In the genomic region with DNA sequence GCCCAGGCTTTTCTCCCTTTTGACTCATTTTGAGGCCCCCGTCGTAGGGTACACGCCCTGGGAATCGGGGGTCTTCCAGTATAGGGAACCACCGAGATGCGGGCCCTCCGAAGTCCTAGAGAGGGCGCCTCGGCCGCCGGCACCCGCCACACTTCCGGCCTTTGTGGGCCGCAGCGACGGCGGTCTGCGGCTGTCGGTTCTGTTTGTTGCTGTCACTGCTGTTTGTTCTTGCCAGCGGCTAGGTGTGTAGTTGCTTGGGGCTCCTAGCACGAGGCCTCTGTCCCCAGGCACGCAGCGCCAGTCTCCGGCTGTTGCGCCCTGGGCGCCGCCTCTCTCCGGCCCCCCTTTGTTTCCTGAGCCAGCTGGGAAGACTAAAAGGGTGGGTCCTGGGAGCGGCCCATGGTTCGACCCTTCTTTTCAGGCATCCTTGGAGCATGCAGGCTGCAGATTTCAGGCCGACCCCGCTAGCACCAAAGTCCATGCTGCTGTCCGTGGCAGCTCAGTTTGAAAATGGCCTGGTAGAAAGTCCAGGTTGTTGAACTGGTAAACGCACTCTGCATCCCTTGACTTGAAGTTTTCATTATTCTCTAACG, we compare ENCODE assay signal across 1 cellular context.
A peak's percentile ranks its signal among the peaks of the same experiment; 100 is the strongest.
TF ChIP-seq lines count a peak whose summit lies in the region.

No MANE protein-coding gene starts in this region.

TF ChIP-seq in GM12878, 131 proteins besides CTCF, POLR2A, EP300 and RAD21 (continued from another document and continues in another):
- peak; percentile 46; the same call in 1 of the 2 replicates for TF ChIP-seq MXI1 (IDR thresholded peaks at IDR 0.05; ENCODE audit: low read depth, low read length)
- no peak for TF ChIP-seq BRCA1 (IDR thresholded peaks at IDR 0.05; ENCODE audit: low read depth, low read length)
- TF ChIP-seq RCOR1 (conservative IDR thresholded peaks at IDR 0.05; ENCODE audit: low read depth, low read length) = no peak
- TF ChIP-seq, protein P1, sequence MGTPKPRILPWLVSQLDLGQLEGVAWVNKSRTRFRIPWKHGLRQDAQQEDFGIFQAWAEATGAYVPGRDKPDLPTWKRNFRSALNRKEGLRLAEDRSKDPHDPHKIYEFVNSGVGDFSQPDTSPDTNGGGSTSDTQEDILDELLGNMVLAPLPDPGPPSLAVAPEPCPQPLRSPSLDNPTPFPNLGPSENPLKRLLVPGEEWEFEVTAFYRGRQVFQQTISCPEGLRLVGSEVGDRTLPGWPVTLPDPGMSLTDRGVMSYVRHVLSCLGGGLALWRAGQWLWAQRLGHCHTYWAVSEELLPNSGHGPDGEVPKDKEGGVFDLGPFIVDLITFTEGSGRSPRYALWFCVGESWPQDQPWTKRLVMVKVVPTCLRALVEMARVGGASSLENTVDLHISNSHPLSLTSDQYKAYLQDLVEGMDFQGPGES (IDR thresholded peaks at IDR 0.05) = no peak
- 0 out of 2 replicates have a peak, but pooled peaks have one; percentile 19 for TF ChIP-seq NR2F1 (conservative IDR thresholded peaks at IDR 0.05)
- no peak for TF ChIP-seq RAD51 (IDR thresholded peaks at IDR 0.05)
- no peak for TF ChIP-seq FOS (IDR thresholded peaks at IDR 0.05; ENCODE audit: borderline replicate concordance, extremely low read depth, insufficient read length)
- TF ChIP-seq SIN3A (IDR thresholded peaks at IDR 0.05; ENCODE audit: low read depth, low read length) = no peak
- 0 out of 2 replicates have a peak, but pooled peaks have one; percentile 20 for TF ChIP-seq ATF7 (IDR thresholded peaks at IDR 0.05; ENCODE audit: low read depth)
- peak; percentile 88 for TF ChIP-seq ZNF687 (IDR thresholded peaks at IDR 0.05)
- no peak for TF ChIP-seq SMARCA5 (IDR thresholded peaks at IDR 0.05)
- TF ChIP-seq POLR2AphosphoS5 (IDR thresholded peaks at IDR 0.05; ENCODE audit: low read length) = peak; percentile 71
- TF ChIP-seq, protein P2, sequence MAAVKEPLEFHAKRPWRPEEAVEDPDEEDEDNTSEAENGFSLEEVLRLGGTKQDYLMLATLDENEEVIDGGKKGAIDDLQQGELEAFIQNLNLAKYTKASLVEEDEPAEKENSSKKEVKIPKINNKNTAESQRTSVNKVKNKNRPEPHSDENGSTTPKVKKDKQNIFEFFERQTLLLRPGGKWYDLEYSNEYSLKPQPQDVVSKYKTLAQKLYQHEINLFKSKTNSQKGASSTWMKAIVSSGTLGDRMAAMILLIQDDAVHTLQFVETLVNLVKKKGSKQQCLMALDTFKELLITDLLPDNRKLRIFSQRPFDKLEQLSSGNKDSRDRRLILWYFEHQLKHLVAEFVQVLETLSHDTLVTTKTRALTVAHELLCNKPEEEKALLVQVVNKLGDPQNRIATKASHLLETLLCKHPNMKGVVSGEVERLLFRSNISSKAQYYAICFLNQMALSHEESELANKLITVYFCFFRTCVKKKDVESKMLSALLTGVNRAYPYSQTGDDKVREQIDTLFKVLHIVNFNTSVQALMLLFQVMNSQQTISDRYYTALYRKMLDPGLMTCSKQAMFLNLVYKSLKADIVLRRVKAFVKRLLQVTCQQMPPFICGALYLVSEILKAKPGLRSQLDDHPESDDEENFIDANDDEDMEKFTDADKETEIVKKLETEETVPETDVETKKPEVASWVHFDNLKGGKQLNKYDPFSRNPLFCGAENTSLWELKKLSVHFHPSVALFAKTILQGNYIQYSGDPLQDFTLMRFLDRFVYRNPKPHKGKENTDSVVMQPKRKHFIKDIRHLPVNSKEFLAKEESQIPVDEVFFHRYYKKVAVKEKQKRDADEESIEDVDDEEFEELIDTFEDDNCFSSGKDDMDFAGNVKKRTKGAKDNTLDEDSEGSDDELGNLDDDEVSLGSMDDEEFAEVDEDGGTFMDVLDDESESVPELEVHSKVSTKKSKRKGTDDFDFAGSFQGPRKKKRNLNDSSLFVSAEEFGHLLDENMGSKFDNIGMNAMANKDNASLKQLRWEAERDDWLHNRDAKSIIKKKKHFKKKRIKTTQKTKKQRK (IDR thresholded peaks at IDR 0.05; ENCODE audit: low read depth, low read length) = no peak
- TF ChIP-seq SMAD5 (IDR thresholded peaks at IDR 0.05; ENCODE audit: low read depth) = no peak
- no peak for TF ChIP-seq MEF2B (IDR thresholded peaks at IDR 0.05; ENCODE audit: partially characterized antibody, poor library complexity, severe bottlenecking)
- TF ChIP-seq BHLHE40 (IDR thresholded peaks at IDR 0.05; ENCODE audit: borderline replicate concordance in 1 of 2, low read depth in 2 of 2, low read length in 1 of 2) = peak in 1 of 2 experiments; percentile 77; a peak in 2 of 4 replicates
- TF ChIP-seq, protein P3, sequence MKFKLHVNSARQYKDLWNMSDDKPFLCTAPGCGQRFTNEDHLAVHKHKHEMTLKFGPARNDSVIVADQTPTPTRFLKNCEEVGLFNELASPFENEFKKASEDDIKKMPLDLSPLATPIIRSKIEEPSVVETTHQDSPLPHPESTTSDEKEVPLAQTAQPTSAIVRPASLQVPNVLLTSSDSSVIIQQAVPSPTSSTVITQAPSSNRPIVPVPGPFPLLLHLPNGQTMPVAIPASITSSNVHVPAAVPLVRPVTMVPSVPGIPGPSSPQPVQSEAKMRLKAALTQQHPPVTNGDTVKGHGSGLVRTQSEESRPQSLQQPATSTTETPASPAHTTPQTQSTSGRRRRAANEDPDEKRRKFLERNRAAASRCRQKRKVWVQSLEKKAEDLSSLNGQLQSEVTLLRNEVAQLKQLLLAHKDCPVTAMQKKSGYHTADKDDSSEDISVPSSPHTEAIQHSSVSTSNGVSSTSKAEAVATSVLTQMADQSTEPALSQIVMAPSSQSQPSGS (IDR thresholded peaks at IDR 0.05; ENCODE audit: low read length) = no peak
- no peak; the same call in 1 of the 2 replicates for TF ChIP-seq MLLT1 (IDR thresholded peaks at IDR 0.05)
- TF ChIP-seq EGR1 (IDR thresholded peaks at IDR 0.05; ENCODE audit: borderline replicate concordance in 1 of 2, low read depth in 2 of 2, low read length in 2 of 2) = no peak
- no peak for TF ChIP-seq REST (IDR thresholded peaks at IDR 0.05; ENCODE audit: low read depth, low read length)
- TF ChIP-seq WRNIP1 (IDR thresholded peaks at IDR 0.05; ENCODE audit: borderline replicate concordance, low read depth, low read length) = no peak
- no peak for TF ChIP-seq SIX5 (IDR thresholded peaks at IDR 0.05; ENCODE audit: low read depth, low read length, severe bottlenecking)
- no peak for TF ChIP-seq BCL3 (IDR thresholded peaks at IDR 0.05; ENCODE audit: borderline replicate concordance, insufficient read depth, low read depth, low read length, poor library complexity, severe bottlenecking)
- TF ChIP-seq DPF2 (IDR thresholded peaks at IDR 0.05) = no peak
- TF ChIP-seq SUZ12 (IDR thresholded peaks at IDR 0.05; ENCODE audit: unreplicated experiment) = no peak
- no peak for TF ChIP-seq SREBF2 (IDR thresholded peaks at IDR 0.05; ENCODE audit: low read length)
- TF ChIP-seq RFX5 (IDR thresholded peaks at IDR 0.05; ENCODE audit: low read depth, low read length) = no peak
- no peak for TF ChIP-seq HDAC2 (IDR thresholded peaks at IDR 0.05)
- TF ChIP-seq NBN (IDR thresholded peaks at IDR 0.05) = no peak
- peak; percentile 15 for TF ChIP-seq KLF5 (IDR thresholded peaks at IDR 0.05; ENCODE audit: partially characterized antibody)
- TF ChIP-seq, protein P4, sequence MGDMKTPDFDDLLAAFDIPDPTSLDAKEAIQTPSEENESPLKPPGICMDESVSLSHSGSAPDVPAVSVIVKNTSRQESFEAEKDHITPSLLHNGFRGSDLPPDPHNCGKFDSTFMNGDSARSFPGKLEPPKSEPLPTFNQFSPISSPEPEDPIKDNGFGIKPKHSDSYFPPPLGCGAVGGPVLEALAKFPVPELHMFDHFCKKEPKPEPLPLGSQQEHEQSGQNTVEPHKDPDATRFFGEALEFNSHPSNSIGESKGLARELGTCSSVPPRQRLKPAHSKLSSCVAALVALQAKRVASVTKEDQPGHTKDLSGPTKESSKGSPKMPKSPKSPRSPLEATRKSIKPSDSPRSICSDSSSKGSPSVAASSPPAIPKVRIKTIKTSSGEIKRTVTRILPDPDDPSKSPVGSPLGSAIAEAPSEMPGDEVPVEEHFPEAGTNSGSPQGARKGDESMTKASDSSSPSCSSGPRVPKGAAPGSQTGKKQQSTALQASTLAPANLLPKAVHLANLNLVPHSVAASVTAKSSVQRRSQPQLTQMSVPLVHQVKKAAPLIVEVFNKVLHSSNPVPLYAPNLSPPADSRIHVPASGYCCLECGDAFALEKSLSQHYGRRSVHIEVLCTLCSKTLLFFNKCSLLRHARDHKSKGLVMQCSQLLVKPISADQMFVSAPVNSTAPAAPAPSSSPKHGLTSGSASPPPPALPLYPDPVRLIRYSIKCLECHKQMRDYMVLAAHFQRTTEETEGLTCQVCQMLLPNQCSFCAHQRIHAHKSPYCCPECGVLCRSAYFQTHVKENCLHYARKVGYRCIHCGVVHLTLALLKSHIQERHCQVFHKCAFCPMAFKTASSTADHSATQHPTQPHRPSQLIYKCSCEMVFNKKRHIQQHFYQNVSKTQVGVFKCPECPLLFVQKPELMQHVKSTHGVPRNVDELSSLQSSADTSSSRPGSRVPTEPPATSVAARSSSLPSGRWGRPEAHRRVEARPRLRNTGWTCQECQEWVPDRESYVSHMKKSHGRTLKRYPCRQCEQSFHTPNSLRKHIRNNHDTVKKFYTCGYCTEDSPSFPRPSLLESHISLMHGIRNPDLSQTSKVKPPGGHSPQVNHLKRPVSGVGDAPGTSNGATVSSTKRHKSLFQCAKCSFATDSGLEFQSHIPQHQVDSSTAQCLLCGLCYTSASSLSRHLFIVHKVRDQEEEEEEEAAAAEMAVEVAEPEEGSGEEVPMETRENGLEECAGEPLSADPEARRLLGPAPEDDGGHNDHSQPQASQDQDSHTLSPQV (IDR thresholded peaks at IDR 0.05) = 0 out of 2 replicates have a peak, but pooled peaks have one; percentile 55
- TF ChIP-seq PAX5 (IDR thresholded peaks at IDR 0.05; ENCODE audit: borderline replicate concordance, low read depth, low read length) = peak; percentile 31; the same call in 1 of the 2 replicates
- no peak for TF ChIP-seq RELA (IDR thresholded peaks at IDR 0.05; ENCODE audit: borderline replicate concordance, partially characterized antibody)
- TF ChIP-seq MEF2A (IDR thresholded peaks at IDR 0.05; ENCODE audit: insufficient read depth, low read depth, low read length) = no peak
